ENCODE assay signal across 8 cellular contexts in genomic region chr1:204080163-204080903, GRCh38. TPM values are rescaled to one million over a fixed set of nuclear protein-coding genes. Genes with fewer than 3 reads are reported as not detected.
DNase-seq lines count a peak whose midpoint lies in the region; ATAC-seq and TF ChIP-seq lines count a peak whose summit lies in the region.

No MANE protein-coding gene starts in this region.

- H3K9me3 Mint-ChIP-seq in endodermal cell = no peaks in the 10 kb centered on the region

- WGBS in endodermal cell (ENCODE audit: insufficient coverage in 1 of 2, insufficient read length in 1 of 2), 2 experiments = 6% methylated on average over 8 of the region's 8 CpGs; no CpG with 5 or more reads in 1 of the 2 experiments

- peaks cover 4% of the 10 kb centered on the region for H3K36me3 Mint-ChIP-seq in endodermal cell (ENCODE audit: low read depth)

- peaks cover 76% of the 10 kb centered on the region for H3K4me1 Mint-ChIP-seq in endodermal cell

- H3K27ac ChIP-seq in endodermal cell (ENCODE audit: low read depth, low read length) = peak overlapping the region; percentile 54

- H3K9ac ChIP-seq in endodermal cell (ENCODE audit: extremely low read depth, low read length, poor library complexity, severe bottlenecking) = peak overlapping the region; percentile 42

- H3K27me3 Mint-ChIP-seq in endodermal cell (ENCODE audit: insufficient read depth) = peaks cover under 1% of the 10 kb centered on the region

- ATAC-seq in GM21423 (IDR thresholded peaks at IDR 0.05; ENCODE audit: unreplicated experiment) = no peak
- no peak for ATAC-seq in GM18861 (IDR thresholded peaks at IDR 0.05; ENCODE audit: unreplicated experiment)

- peaks cover 52% of the 10 kb centered on the region for H3K4me1 ChIP-seq in endodermal cell (ENCODE audit: control insufficient read depth, insufficient read depth, low read length)

- TF ChIP-seq CTCF in endodermal cell (conservative IDR thresholded peaks at IDR 0.05) = no peak
- TF ChIP-seq CTCF in GM13976 (IDR thresholded peaks at IDR 0.05; ENCODE audit: borderline replicate concordance, control extremely low read depth, extremely low read depth, insufficient read depth, missing control alignments) = no peak

- in situ Hi-C loops in GM13976 (cut with MboI; ENCODE audit: low sequenced_read_pairs, unreplicated experiment) = no loop called here

- DNase-seq in H7 = peak; percentile 97
- DNase-seq in NCI-H526 treated with DMSO at 0.1 percent for 48 hours (lab: John Stamatoyannopoulos, UW) = peak; percentile 71
- peak; percentile 99 for DNase-seq in endodermal cell
- DNase-seq in mesenteric fat pad (ENCODE audit: low spot score) = peak; percentile 89
- no peak for DNase-seq in GM13976 (ENCODE audit: low spot score)
- DNase-seq in cerebellar cortex (ENCODE audit: low spot score) = no peak

- no peaks in the 10 kb centered on the region for H3K9me3 ChIP-seq in endodermal cell (ENCODE audit: control insufficient read depth, low read length)

- H3K27ac Mint-ChIP-seq in endodermal cell = peak overlapping the region; percentile 95

- H3K36me3 ChIP-seq in H7 (replicated peaks; ENCODE audit: control insufficient read depth, insufficient read depth, low read length) = no peaks in the 10 kb centered on the region; the same call in none of the 2 replicates
- no peaks in the 10 kb centered on the region for H3K36me3 ChIP-seq in endodermal cell (ENCODE audit: control insufficient read depth, insufficient read depth, low read length)

- H3K27me3 ChIP-seq in H7 (ENCODE audit: control insufficient read depth, insufficient read depth, low read length) = no peaks in the 10 kb centered on the region
- no peaks in the 10 kb centered on the region for H3K27me3 ChIP-seq in endodermal cell (ENCODE audit: control insufficient read depth, insufficient read depth, low read length, poor library complexity, severe bottlenecking)

- H3K4me3 ChIP-seq in H7 (ENCODE audit: insufficient read depth, low read depth, low read length) (no peak overlapping the region; the same call in 1 of the 2 replicates), endodermal cell (ENCODE audit: low read length) (peak overlapping the region; percentile 25)

- H3K4me3 Mint-ChIP-seq in endodermal cell = peak overlapping the region; percentile 43

RNA-seq across cellular contexts. Expression of gene SOX13, which starts 7.4 kb away (rescaled TPM):
- 94.4 and 120 TPM in 2 replicates for total RNA-seq in H7 (2014; rRNA removed; shearing (Covaris generic))
- total RNA-seq in endodermal cell (10 to 100 TPM; 75.3 to 85.3 TPM), mesenteric fat pad (33.1 TPM)
- 70.6 TPM for polyA plus RNA-seq in endodermal cell (2013, experiment 1 of 2)
- 61.4 TPM for polyA plus RNA-seq in endodermal cell (2013, experiment 2 of 2)

Comparison
In these comparisons a context has a peak if more than half of its experiments do, and no peak if none do; other contexts are left out.
1. DNase-seq: peak in H7 (single experiment), NCI-H526 treated with DMSO at 0.1 percent for 48 hours (single experiment), endodermal cell (single experiment) and mesenteric fat pad (single experiment); none in GM13976 (single experiment) and cerebellar cortex (single experiment).